8 cellular contexts compared by ENCODE assay signal in the genomic region with DNA sequence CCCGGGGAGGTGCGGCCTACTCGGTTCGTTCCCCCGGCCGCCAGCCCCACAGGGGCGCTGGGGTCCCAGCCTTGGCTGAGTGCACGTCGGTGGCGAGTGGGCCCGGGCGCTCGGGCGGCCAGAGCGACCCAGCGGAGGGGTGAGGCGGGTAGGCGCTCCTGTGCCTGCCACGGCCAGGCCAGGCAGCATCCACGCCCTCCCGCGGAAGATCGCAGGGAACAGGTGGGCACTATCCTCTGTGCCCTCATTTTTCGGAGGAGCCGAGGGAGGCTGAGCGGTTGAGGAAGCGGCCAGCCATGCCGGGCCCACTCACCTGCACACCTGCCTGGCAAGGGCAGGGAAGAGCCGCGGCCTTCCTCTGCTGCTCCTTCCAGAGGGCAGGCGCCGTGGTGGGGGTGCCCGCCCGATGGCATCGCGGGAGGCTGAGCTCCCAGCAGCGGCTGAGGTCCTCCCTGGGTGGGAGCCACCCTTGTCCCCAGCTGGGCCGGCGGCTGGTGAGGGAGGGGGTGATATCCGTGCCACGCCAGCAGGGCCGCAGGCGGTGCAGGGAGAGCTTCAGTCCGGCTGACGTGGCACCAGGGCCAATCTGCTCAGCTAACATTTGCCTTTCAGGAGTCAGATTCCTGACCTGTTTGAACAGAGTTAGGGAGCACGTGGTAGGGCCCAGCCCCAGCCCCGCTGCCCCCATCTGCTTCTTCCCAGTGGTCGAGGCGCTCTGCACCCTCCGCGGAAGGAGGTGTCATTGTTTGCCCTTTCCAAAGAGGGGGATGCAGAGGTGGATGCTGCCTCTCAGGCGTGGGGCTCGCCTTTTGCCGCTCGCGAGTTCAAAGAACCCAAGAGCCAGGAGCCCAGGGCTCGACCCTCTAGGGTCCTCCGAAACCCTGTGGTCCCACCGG. TPM values are rescaled to one million over a fixed set of nuclear protein-coding genes. Genes with fewer than 3 reads are reported as not detected.
DNase-seq lines count a peak whose midpoint lies in the region; ATAC-seq and TF ChIP-seq lines count a peak whose summit lies in the region.

No MANE protein-coding gene starts in this region.

- no peaks in the 10 kb centered on the region for H3K27me3 Mint-ChIP-seq in naive thymus-derived CD4-positive, alpha-beta T cell

- DNase-seq in activated naive CD4-positive, alpha-beta T cell treated with Interleukin-2 at 50 U/mL for 16 hours: peak; percentile 9
- no peak for DNase-seq in activated naive CD4-positive, alpha-beta T cell treated with anti-CD3 and anti-CD28 coated beads, Interleukin-2, amount 50 U/mL, for 16 hours
- DNase-seq in RWPE1 (ENCODE audit: low spot score): peak; percentile 82
- peak; percentile 31 for DNase-seq in effector CD8-positive, alpha-beta T cell (lab: John Stamatoyannopoulos, UW)
- DNase-seq in naive thymus-derived CD4-positive, alpha-beta T cell: peak in 8 of 9 donors; percentile 10 to 33 (median 17)
- DNase-seq in midbrain (lab: John Stamatoyannopoulos, UW): no peak
- DNase-seq in middle frontal gyrus (ENCODE audit: extremely low spot score, low spot score): no peak
- no peak for DNase-seq in NCI-H1930 (lab: John Stamatoyannopoulos, UW)

- H3K4me1 Mint-ChIP-seq in naive thymus-derived CD4-positive, alpha-beta T cell: peaks cover 21 to 37% (median 30%) of the 10 kb centered on the region in 7 donors

- TF ChIP-seq CTCF in RWPE1 (conservative IDR thresholded peaks at IDR 0.05; ENCODE audit: low read depth): no peak

- peaks cover 0 to 3% (median 0%) of the 10 kb centered on the region in 5 donors for H3K36me3 Mint-ChIP-seq in naive thymus-derived CD4-positive, alpha-beta T cell

- no peak for ATAC-seq in naive thymus-derived CD4-positive, alpha-beta T cell

- H3K4me3 Mint-ChIP-seq in naive thymus-derived CD4-positive, alpha-beta T cell: peak overlapping the region; percentile 49 to 73 (median 60)

- H3K36me3 ChIP-seq in naive thymus-derived CD4-positive, alpha-beta T cell (ENCODE audit: control insufficient read depth in 2 of 3, insufficient read depth in 3 of 3, low read length in 3 of 3): no peaks in the 10 kb centered on the region

- H3K4me1 ChIP-seq in naive thymus-derived CD4-positive, alpha-beta T cell (ENCODE audit: control insufficient read depth in 2 of 2, insufficient read depth in 2 of 2, low read length in 2 of 2): peaks cover 20 to 30% of the 10 kb centered on the region in 2 donors

- peak overlapping the region; percentile 98 for H3K27ac ChIP-seq in RWPE1
- peak overlapping the region; percentile 97 for H3K27ac ChIP-seq in naive thymus-derived CD4-positive, alpha-beta T cell (ENCODE audit: low read depth, low read length)

- peak overlapping the region; percentile 93 for H3K4me3 ChIP-seq in naive thymus-derived CD4-positive, alpha-beta T cell (ENCODE audit: low read length)

- peak overlapping the region; percentile 25 to 85 (median 69) for H3K27ac Mint-ChIP-seq in naive thymus-derived CD4-positive, alpha-beta T cell

- H3K9me3 ChIP-seq in naive thymus-derived CD4-positive, alpha-beta T cell (ENCODE audit: control insufficient read depth in 2 of 3, low read length in 3 of 3): no peaks in the 10 kb centered on the region

- intact Hi-C loops in naive thymus-derived CD4-positive, alpha-beta T cell (cut with micrococcal nuclease): loop anchor here (1.0 to 5.0 kb wide), 10 partner anchors 160 to 1068 kb away; a partner anchor contains a TSS

- no peaks in the 10 kb centered on the region for H3K27me3 ChIP-seq in naive thymus-derived CD4-positive, alpha-beta T cell (ENCODE audit: control insufficient read depth in 2 of 2, insufficient read depth in 2 of 2, low read length in 2 of 2)

- H3K9me3 Mint-ChIP-seq in naive thymus-derived CD4-positive, alpha-beta T cell: no peaks in the 10 kb centered on the region

- POLR2A ChIA-PET in RWPE1 (lab: Yijun Ruan, JAX; ENCODE audit: low non-redundant PET): interaction anchor here (0.6 to 1.0 kb wide), 5 partner anchors 64 to 167 kb away, joined by 3 to 4 read pairs (median 4); no protein-coding TSS in a partner anchor
- POLR2A ChIA-PET in naive thymus-derived CD4-positive, alpha-beta T cell (lab: Charles Lee): interaction anchor here (0.6 to 1.8 kb wide), 10 partner anchors 9 to 244 kb away, joined by 3 to 8 read pairs (median 4); a partner anchor contains a TSS

- CTCF ChIA-PET in RWPE1 (lab: Yijun Ruan, JAX): interaction anchor here (0.5 to 8.9 kb wide), 35 partner anchors 10 to 335 kb away, joined by 3 to 232 read pairs (median 4); no protein-coding TSS in a partner anchor
- CTCF ChIA-PET in naive thymus-derived CD4-positive, alpha-beta T cell (lab: Charles Lee): interaction anchor here (1.7 to 7.4 kb wide), 4 partner anchors 55 to 150 kb away, joined by 4 to 75 read pairs (median 36); no protein-coding TSS in a partner anchor

RNA-seq across cellular contexts. Expression of a gene that starts 1.6 kb away (rescaled TPM):
- 10 to 100 TPM; 79.8 to 88.5 (median 86.1) TPM for total RNA-seq in naive thymus-derived CD4-positive, alpha-beta T cell
- 10 to 100 TPM; 25.4 to 42.9 TPM for polyA plus RNA-seq in naive thymus-derived CD4-positive, alpha-beta T cell

RNA-seq across cellular contexts. Expression of a gene that starts 44.8 kb away (rescaled TPM):
- total RNA-seq in naive thymus-derived CD4-positive, alpha-beta T cell: 10 to 100 TPM; 15.7 to 23.8 (median 22.6) TPM
- polyA plus RNA-seq in naive thymus-derived CD4-positive, alpha-beta T cell: 1 to 10 TPM; 2.3 to 4.3 TPM

Comparison
In these comparisons a context has a peak if more than half of its experiments do, and no peak if none do; other contexts are left out.
1. DNase-seq: peak in activated naive CD4-positive, alpha-beta T cell treated with Interleukin-2 at 50 U/mL for 16 hours (single experiment), RWPE1 (single experiment), effector CD8-positive, alpha-beta T cell (single experiment) and naive thymus-derived CD4-positive, alpha-beta T cell (8 of 9); none in activated naive CD4-positive, alpha-beta T cell treated with anti-CD3 and anti-CD28 coated beads, Interleukin-2, amount 50 U/mL, for 16 hours (single experiment), midbrain (single experiment), middle frontal gyrus (single experiment) and NCI-H1930 (0 of 2).